Comparison of ENCODE assay signal across 8 cellular contexts in genomic region chr1:197915797-197916686, GRCh38. TPM values are rescaled to one million over a fixed set of nuclear protein-coding genes. Genes with fewer than 3 reads are reported as not detected.
DNase-seq lines count a peak whose midpoint lies in the region; ATAC-seq and TF ChIP-seq lines count a peak whose summit lies in the region.

No MANE protein-coding gene starts in this region.

- CTCF ChIA-PET in CD4-positive, alpha-beta memory T cell (lab: Charles Lee; ENCODE audit: partially characterized antibody) = interaction anchor here (1.1 to 2.8 kb wide), 4 partner anchors 8 to 17 kb away, joined by 3 to 8 read pairs (median 3); partner anchors contain the start of gene C1orf53
- CTCF ChIA-PET in MCF 10A (lab: Yijun Ruan, JAX) = interaction anchor here (0.6 to 7.5 kb wide), 20 partner anchors 9 to 571 kb away, joined by 3 to 91 read pairs (median 6); partner anchors contain the start of gene C1orf53

- H3K9ac ChIP-seq in NT2/D1 (ENCODE audit: insufficient read length, low read depth) = peak overlapping the region; percentile 37

- no peak overlapping the region for H3K27ac ChIP-seq in CD4-positive, alpha-beta memory T cell (ENCODE audit: low read depth, low read length)
- no peak overlapping the region for H3K27ac ChIP-seq in upper lobe of left lung

- H3K4me3 ChIP-seq in CD4-positive, alpha-beta memory T cell (ENCODE audit: low read length in 2 of 2) = peak overlapping the region in 1 of 2 donors; percentile 5
- H3K4me3 ChIP-seq in NT2/D1 (ENCODE audit: insufficient read length, low read depth) (peak overlapping the region; percentile 43), kidney epithelial cell (ENCODE audit: low read depth, low read length) (no peak overlapping the region), upper lobe of left lung (peak overlapping the region in 2 of 4 donors; percentile 23 to 41)

- TF ChIP-seq EP300 in upper lobe of left lung (IDR thresholded peaks at IDR 0.05) = no peak

- peaks cover 88% of the 10 kb centered on the region for H3K4me1 ChIP-seq in CD4-positive, alpha-beta memory T cell (ENCODE audit: insufficient read depth, low read length)
- H3K4me1 ChIP-seq in NT2/D1 (ENCODE audit: insufficient read depth, insufficient read length) (peaks cover 31% of the 10 kb centered on the region), upper lobe of left lung (peaks cover 66 to 96% (median 71%) of the 10 kb centered on the region in 4 donors)

- no peaks in the 10 kb centered on the region for H3K9me3 ChIP-seq in CD4-positive, alpha-beta memory T cell (ENCODE audit: control insufficient read depth in 1 of 2, low read length in 2 of 2)
- H3K9me3 ChIP-seq in NT2/D1 (ENCODE audit: insufficient read depth, low read length) (no peaks in the 10 kb centered on the region), upper lobe of left lung (no peaks in the 10 kb centered on the region)

- H3K4me1 Mint-ChIP-seq in CD4-positive, alpha-beta memory T cell = peaks cover 53 to 98% (median 72%) of the 10 kb centered on the region in 4 donors
- peaks cover 19% of the 10 kb centered on the region for H3K4me1 Mint-ChIP-seq in MCF 10A (ENCODE audit: insufficient read depth, unreplicated experiment)

- H3K27me3 Mint-ChIP-seq in CD4-positive, alpha-beta memory T cell = peaks cover 82 to 91% of the 10 kb centered on the region in 2 donors
- H3K27me3 Mint-ChIP-seq in MCF 10A (ENCODE audit: insufficient read depth, unreplicated experiment) = no peaks in the 10 kb centered on the region

- no peak for TF ChIP-seq POLR2A in upper lobe of left lung (IDR thresholded peaks at IDR 0.05)

- BruUV-seq in MCF 10A (replicated peaks; lab: Mats Ljungman, UMichigan) = no TSS peak

- POLR2A ChIA-PET in CD4-positive, alpha-beta memory T cell (lab: Charles Lee; ENCODE audit: partially characterized antibody) = interaction anchor here (0.8 to 3.4 kb wide), 3 partner anchors 7 to 13 kb away, joined by 3 to 14 read pairs (median 4); no protein-coding TSS in a partner anchor
- POLR2A ChIA-PET in MCF 10A (lab: Yijun Ruan, JAX) = interaction anchor here (0.5 to 5.5 kb wide), 5 partner anchors 11 to 402 kb away, joined by 3 to 34 read pairs (median 3); partner anchors contain the start of gene C1orf53

- H3K27me3 ChIP-seq in CD4-positive, alpha-beta memory T cell (ENCODE audit: insufficient read depth, low read length) = peaks cover 98% of the 10 kb centered on the region
- H3K27me3 ChIP-seq in NT2/D1 (ENCODE audit: insufficient read depth, insufficient read length) (peaks cover 100% of the 10 kb centered on the region), kidney epithelial cell (ENCODE audit: control insufficient read depth, insufficient read depth, low read length) (peaks cover 100% of the 10 kb centered on the region), upper lobe of left lung (peaks cover 2 to 97% (median 74%) of the 10 kb centered on the region in 4 donors)

- intact Hi-C loops in CD4-positive, alpha-beta memory T cell (cut with micrococcal nuclease) = no loop called here
- intact Hi-C loops in MCF 10A (cut with micrococcal nuclease) = loop anchor here (2.0 kb wide), 1 partner anchor 223 kb away; no protein-coding TSS in a partner anchor

- ATAC-seq in upper lobe of left lung (ENCODE audit: low FRiP score in 2 of 2) = peak in 1 of 2 donors; percentile 59
- ATAC-seq in HG02973 (IDR thresholded peaks at IDR 0.05; ENCODE audit: unreplicated experiment) = no peak
- no peak for ATAC-seq in GM21390 (IDR thresholded peaks at IDR 0.05; ENCODE audit: unreplicated experiment)

- H3K9me3 Mint-ChIP-seq in CD4-positive, alpha-beta memory T cell = peaks cover 0 to 17% (median under 1%) of the 10 kb centered on the region in 8 donors
- no peaks in the 10 kb centered on the region for H3K9me3 Mint-ChIP-seq in MCF 10A (ENCODE audit: unreplicated experiment)

- peak overlapping the region in 6 of 8 donors; percentile 17 to 89 (median 58) for H3K4me3 Mint-ChIP-seq in CD4-positive, alpha-beta memory T cell
- H3K4me3 Mint-ChIP-seq in MCF 10A (ENCODE audit: unreplicated experiment) = peak overlapping the region; percentile 59

- H3K27ac Mint-ChIP-seq in CD4-positive, alpha-beta memory T cell = peak overlapping the region in 1 of 7 donors; percentile 90
- H3K27ac Mint-ChIP-seq in MCF 10A (ENCODE audit: low read depth, unreplicated experiment) = no peak overlapping the region

- TF ChIP-seq CTCF in MCF 10A (IDR thresholded peaks at IDR 0.05; ENCODE audit: unreplicated experiment) = peak; percentile 61
- peak; percentile 83 for TF ChIP-seq CTCF in kidney epithelial cell (IDR thresholded peaks at IDR 0.05; ENCODE audit: insufficient read depth, low read length, poor library complexity, severe bottlenecking)
- TF ChIP-seq CTCF in upper lobe of left lung (IDR thresholded peaks at IDR 0.05) = peak in 4 of 6 experiments; percentile 16 to 32 (median 25)

- 2 to 4% methylated on average over 43 of the region's 49 CpGs for WGBS in upper lobe of left lung, 2 donors

- no peaks in the 10 kb centered on the region for H3K36me3 ChIP-seq in CD4-positive, alpha-beta memory T cell (ENCODE audit: insufficient read depth, low read length)
- H3K36me3 ChIP-seq in NT2/D1 (ENCODE audit: insufficient read depth, insufficient read length, low read length) = no peaks in the 10 kb centered on the region
- no peaks in the 10 kb centered on the region for H3K36me3 ChIP-seq in kidney epithelial cell (ENCODE audit: control insufficient read depth, insufficient read depth, low read length)
- no peaks in the 10 kb centered on the region for H3K36me3 ChIP-seq in upper lobe of left lung

- no peaks in the 10 kb centered on the region for H3K36me3 Mint-ChIP-seq in CD4-positive, alpha-beta memory T cell
- H3K36me3 Mint-ChIP-seq in MCF 10A (ENCODE audit: insufficient read depth, unreplicated experiment) = no peaks in the 10 kb centered on the region

- peak in 2 of 5 donors; percentile 18 to 30 for DNase-seq in CD4-positive, alpha-beta memory T cell
- DNase-seq in HK-2 (ENCODE audit: unreplicated experiment) (peak; percentile 79), NT2/D1 (ENCODE audit: low read depth, low spot score) (peak; percentile 88), MCF 10A (ENCODE audit: unreplicated experiment) (peak; percentile 66), kidney epithelial cell (ENCODE audit: low read depth) (no peak), upper lobe of left lung (peak in 1 of 2 donors; percentile 86)

RNA-seq across cellular contexts. Expression of gene LHX9, which starts 1.1 kb away (rescaled TPM):
- not detected for total RNA-seq in CD4-positive, alpha-beta memory T cell
- not detected for polyA plus RNA-seq in CD4-positive, alpha-beta memory T cell
- total RNA-seq in MCF 10A (2022) = not detected in 2 replicates
- 0.07 and 0.13 TPM in 2 replicates for total RNA-seq in kidney epithelial cell
- 1 to 10 TPM in 3 of 6 donors, under 1 TPM in 3; under 0.01 to 6.7 (median 1.5) TPM for total RNA-seq in upper lobe of left lung

RNA-seq across cellular contexts. Expression of gene C1orf53, which starts 13.6 kb away (rescaled TPM):
- total RNA-seq in CD4-positive, alpha-beta memory T cell = not detected
- polyA plus RNA-seq in CD4-positive, alpha-beta memory T cell = not detected
- 10.7 and 15.1 TPM in 2 replicates for total RNA-seq in MCF 10A (2022)
- total RNA-seq in kidney epithelial cell = 8.2 and 9.9 TPM in 2 replicates
- total RNA-seq in upper lobe of left lung = 1 to 10 TPM in 4 of 6 donors, not detected in 2; 2.5 to 9.9 (median 7.2) TPM

Comparison
In these comparisons a context has a peak if more than half of its experiments do, and no peak if none do; other contexts are left out.
1. CTCF ChIP-seq: peak in every context shown above with its lines; median percentile 83 in kidney epithelial cell; 61 in MCF 10A; 25 in upper lobe of left lung.